ENCODE assay signal across 22 cellular contexts in the genomic region with DNA sequence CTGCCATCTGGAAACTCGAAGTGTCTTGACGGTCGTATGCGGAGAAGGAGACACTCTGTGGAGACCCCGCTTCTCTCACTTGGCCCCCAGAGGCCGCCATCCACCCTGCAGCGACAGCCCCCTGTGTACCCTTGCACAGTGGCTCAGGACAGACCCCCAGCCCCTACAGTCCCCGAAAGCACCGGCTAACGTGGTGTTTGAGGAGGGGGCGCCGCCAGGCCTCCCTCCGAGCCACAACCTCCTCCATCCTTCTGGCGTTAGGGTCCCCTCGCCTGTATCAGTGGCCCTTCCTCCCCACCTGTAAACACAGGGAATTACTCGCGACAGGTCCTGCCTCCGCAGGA.
A peak's percentile ranks its signal among the peaks of the same experiment; 100 is the strongest.
DNase-seq lines count a peak whose midpoint lies in the region; ATAC-seq and TF ChIP-seq lines count a peak whose summit lies in the region.
"Had no signal": no experiment of that assay in that cellular context is flagged by ENCODE, and none has a peak within 500 bp of the region (broad histone marks: within the 10 kb centered on the region; RNA-seq: fewer than 3 reads in every experiment).

No MANE protein-coding gene starts in this region.

- H3K27ac ChIP-seq in right cardiac atrium (ENCODE audit: low read length), result no peak overlapping the region
- no peak overlapping the region for H3K27ac ChIP-seq in left ventricle myocardium inferior (replicated peaks)
- peak overlapping the region; percentile 100 for H3K27ac ChIP-seq in caudate nucleus (ENCODE audit: low read depth, low read length)
- H3K27ac ChIP-seq: PC-9, RWPE1 had no signal

- ATAC-seq in right cardiac atrium, result no peak
- ATAC-seq in activated CD8-positive, alpha-beta memory T cell treated with anti-CD3 and anti-CD28 coated beads, Interleukin-2, amount 10 ng/mL, durations not matched to agents 7 days and 5 days, result no peak
- ATAC-seq: HCT116 had no signal

- H3K9me3 Mint-ChIP-seq in nephron progenitor cell, result no peaks in the 10 kb centered on the region
- H3K9me3 Mint-ChIP-seq in activated CD8-positive, alpha-beta memory T cell treated with anti-CD3 and anti-CD28 coated beads, Interleukin-2, amount 10 ng/mL, durations not matched to agents 7 days and 5 days (ENCODE audit: low read depth), result no peaks in the 10 kb centered on the region
- H3K9me3 Mint-ChIP-seq: CD4-positive, CD25-positive, alpha-beta regulatory T cell had no signal

- H3K27me3 Mint-ChIP-seq in nephron progenitor cell (ENCODE audit: low read depth, poor library complexity), result peaks cover 10% of the 10 kb centered on the region
- H3K27me3 Mint-ChIP-seq in activated CD8-positive, alpha-beta memory T cell treated with anti-CD3 and anti-CD28 coated beads, Interleukin-2, amount 10 ng/mL, durations not matched to agents 7 days and 5 days, result no peaks in the 10 kb centered on the region
- H3K27me3 Mint-ChIP-seq: CD4-positive, CD25-positive, alpha-beta regulatory T cell had no signal

- H3K27me3 ChIP-seq in right cardiac atrium (ENCODE audit: control insufficient read depth, insufficient read depth) (no peaks in the 10 kb centered on the region), left ventricle myocardium inferior (ENCODE audit: low read depth) (no peaks in the 10 kb centered on the region)

- no peak overlapping the region for H3K4me3 Mint-ChIP-seq in nephron progenitor cell
- H3K4me3 Mint-ChIP-seq in activated CD8-positive, alpha-beta memory T cell treated with anti-CD3 and anti-CD28 coated beads, Interleukin-2, amount 10 ng/mL, durations not matched to agents 7 days and 5 days, result no peak overlapping the region
- H3K4me3 Mint-ChIP-seq: CD4-positive, CD25-positive, alpha-beta regulatory T cell had no signal

- DNase-seq in right cardiac atrium, result peak in 2 of 3 donors; percentile 12 to 41
- no peak for DNase-seq in left ventricle myocardium inferior
- no peak for DNase-seq in caudate nucleus (lab: John Stamatoyannopoulos, UW)
- DNase-seq in nephron progenitor cell, result no peak
- DNase-seq in retina, result no peak
- no peak for DNase-seq in OCI-M2 (lab: John Stamatoyannopoulos, UW; ENCODE audit: unreplicated experiment)
- no peak for DNase-seq in germinal center (ENCODE audit: low spot score)
- DNase-seq in activated CD8-positive, alpha-beta memory T cell treated with anti-CD3 and anti-CD28 coated beads, Interleukin-2, amount 10 ng/mL, durations not matched to agents 7 days and 5 days, result no peak
- DNase-seq: 8988T; CD4-positive, CD25-positive, alpha-beta regulatory T cell; COR-L47; DMS 273 treated with DMSO at 0.1 percent for 48 hours; GF-D8; NCI-H187; NCI-H2107; NCI-H2227 treated with DMSO at 0.1 percent for 48 hours; NCI-H510A treated with DMSO at 0.1 percent for 48 hours; NCI-H82; PC-9; SIG-M5 had no signal

- no peaks in the 10 kb centered on the region for H3K36me3 ChIP-seq in left ventricle myocardium inferior

- H3K4me1 Mint-ChIP-seq in nephron progenitor cell, result peaks cover 55% of the 10 kb centered on the region
- no peaks in the 10 kb centered on the region for H3K4me1 Mint-ChIP-seq in activated CD8-positive, alpha-beta memory T cell treated with anti-CD3 and anti-CD28 coated beads, Interleukin-2, amount 10 ng/mL, durations not matched to agents 7 days and 5 days

- H3K4me1 ChIP-seq in right cardiac atrium (ENCODE audit: control insufficient read depth, insufficient read depth, low read length) (no peaks in the 10 kb centered on the region), left ventricle myocardium inferior (peaks cover 4% of the 10 kb centered on the region)

- H3K4me3 ChIP-seq in right cardiac atrium (ENCODE audit: low read length), result no peak overlapping the region
- no peak overlapping the region for H3K4me3 ChIP-seq in left ventricle myocardium inferior
- H3K4me3 ChIP-seq: PC-9 had no signal

- CTCF ChIA-PET in activated CD8-positive, alpha-beta memory T cell treated with anti-CD3 and anti-CD28 coated beads, Interleukin-2, amount 10 ng/mL, durations not matched to agents 7 days and 5 days (lab: Charles Lee), result no interaction called here

- H3K36me3 Mint-ChIP-seq in nephron progenitor cell (ENCODE audit: low read depth), result no peaks in the 10 kb centered on the region
- no peaks in the 10 kb centered on the region for H3K36me3 Mint-ChIP-seq in activated CD8-positive, alpha-beta memory T cell treated with anti-CD3 and anti-CD28 coated beads, Interleukin-2, amount 10 ng/mL, durations not matched to agents 7 days and 5 days

- H3K27ac Mint-ChIP-seq in nephron progenitor cell, result peak overlapping the region; percentile 57
- no peak overlapping the region for H3K27ac Mint-ChIP-seq in activated CD8-positive, alpha-beta memory T cell treated with anti-CD3 and anti-CD28 coated beads, Interleukin-2, amount 10 ng/mL, durations not matched to agents 7 days and 5 days
- H3K27ac Mint-ChIP-seq: CD4-positive, CD25-positive, alpha-beta regulatory T cell had no signal

- 86% methylated on average over 18 of the region's 18 CpGs for WGBS in right cardiac atrium

- intact Hi-C loops in right cardiac atrium (cut with DNase I) (no loop called here), left ventricle myocardium inferior (cut with micrococcal nuclease) (no loop called here)

- H3K9me3 ChIP-seq in right cardiac atrium (ENCODE audit: control insufficient read depth, low read length), result no peaks in the 10 kb centered on the region
- H3K9me3 ChIP-seq in left ventricle myocardium inferior (replicated peaks), result no peaks in the 10 kb centered on the region

- no peak for TF ChIP-seq CTCF in left ventricle myocardium inferior (IDR thresholded peaks at IDR 0.05; ENCODE audit: borderline replicate concordance)
- TF ChIP-seq CTCF in nephron progenitor cell (IDR thresholded peaks at IDR 0.05), result no peak

Comparison
In these comparisons a context has a peak if more than half of its experiments do, and no peak if none do; other contexts are left out.
1. DNase-seq: peak in right cardiac atrium (2 of 3); none in left ventricle myocardium inferior (single experiment), caudate nucleus (0 of 61), nephron progenitor cell (single experiment), retina (single experiment), OCI-M2 (single experiment), germinal center (single experiment) and activated CD8-positive, alpha-beta memory T cell treated with anti-CD3 and anti-CD28 coated beads, Interleukin-2, amount 10 ng/mL, durations not matched to agents 7 days and 5 days (single experiment).